In genomic region chr18:59042477-59042842, GRCh38 we compare ENCODE assay signal across 20 cellular contexts.
DNase-seq lines count a peak whose midpoint lies in the region; ATAC-seq and TF ChIP-seq lines count a peak whose summit lies in the region.
"Had no signal": no experiment of that assay in that cellular context is flagged by ENCODE, and none has a peak within 500 bp of the region (broad histone marks: within the 10 kb centered on the region; RNA-seq: fewer than 3 reads in every experiment).

No MANE protein-coding gene starts in this region.

- DNase-seq in heart right ventricle (no peak), cardiac septum (ENCODE audit: low spot score) (no peak), epithelial cell of esophagus (ENCODE audit: low read depth) (peak; percentile 58), omental fat pad (ENCODE audit: low spot score) (no peak), aorta (no peak), 8988T (no peak)
- DNase-seq: activated CD4-positive, alpha-beta T cell treated with anti-CD3 and anti-CD28 coated beads, Interleukin-2, amount 10 ng/mL, durations not matched to agents 7 days and 5 days; activated naive CD4-positive, alpha-beta T cell treated with anti-CD3 and anti-CD28 coated beads, Interleukin-2, amount 50 U/mL, for 16 hours; activated T-cell treated with anti-CD3 and anti-CD28 coated beads for 4 hours; CD8-positive, alpha-beta memory T cell; DND-41; KBM-7; NCI-H1048; NCI-H69; OCI-M1; SK-N-SH; upper lobe of right lung had no signal

- H3K27me3 ChIP-seq in heart right ventricle (no peaks in the 10 kb centered on the region), aorta (ENCODE audit: control insufficient read depth in 1 of 2, insufficient read depth in 2 of 2, low read length in 1 of 2) (no peaks in the 10 kb centered on the region)
- H3K27me3 ChIP-seq: neutrophil, upper lobe of right lung had no signal

- intact Hi-C loops in heart right ventricle (cut with DNase I): no loop called here
- intact Hi-C loops in cardiac septum (cut with DNase I): no loop called here
- intact Hi-C loops in aorta (cut with DNase I): no loop called here

- peak overlapping the region in 7 of 10 donors; percentile 17 to 71 (median 53) for H3K27ac ChIP-seq in heart right ventricle
- H3K27ac ChIP-seq in aorta (ENCODE audit: low read depth in 1 of 2, low read length in 2 of 2): peak overlapping the region in 1 of 2 donors; percentile 57
- H3K27ac ChIP-seq: neutrophil, upper lobe of right lung had no signal

- H3K4me3 ChIP-seq in heart right ventricle (no peak overlapping the region), epithelial cell of esophagus (ENCODE audit: low read length) (no peak overlapping the region), aorta (ENCODE audit: low read length in 2 of 2) (no peak overlapping the region)
- H3K4me3 ChIP-seq: upper lobe of right lung had no signal

- TF ChIP-seq CTCF in heart right ventricle (IDR thresholded peaks at IDR 0.05) (no peak), epithelial cell of esophagus (IDR thresholded peaks at IDR 0.05; ENCODE audit: insufficient read depth, low read depth, low read length, missing control alignments) (no peak), omental fat pad (IDR thresholded peaks at IDR 0.05) (no peak)

- H3K4me1 ChIP-seq in heart right ventricle (peaks cover 0 to 41% (median 14%) of the 10 kb centered on the region in 9 donors), aorta (ENCODE audit: control insufficient read depth in 1 of 2, insufficient read depth in 2 of 2, low read length in 2 of 2) (no peaks in the 10 kb centered on the region)

- ATAC-seq in heart right ventricle: peak in 6 of 8 donors; percentile 33 to 73 (median 63)
- ATAC-seq in omental fat pad (ENCODE audit: low FRiP score): peak; percentile 66
- ATAC-seq in aorta (ENCODE audit: low FRiP score): peak; percentile 19
- no peak for ATAC-seq in HG03342 (IDR thresholded peaks at IDR 0.05; ENCODE audit: unreplicated experiment)
- no peak for ATAC-seq in GM19035 (IDR thresholded peaks at IDR 0.05; ENCODE audit: unreplicated experiment)
- ATAC-seq: upper lobe of right lung had no signal

- no peaks in the 10 kb centered on the region for H3K9me3 ChIP-seq in heart right ventricle
- no peaks in the 10 kb centered on the region for H3K9me3 ChIP-seq in aorta (ENCODE audit: control insufficient read depth, low read length)
- H3K9me3 ChIP-seq: neutrophil, SK-N-SH, upper lobe of right lung had no signal

- H3K36me3 ChIP-seq in heart right ventricle (no peaks in the 10 kb centered on the region), aorta (ENCODE audit: control insufficient read depth in 1 of 2, insufficient read depth in 2 of 2, low read length in 1 of 2) (no peaks in the 10 kb centered on the region)
- H3K36me3 ChIP-seq: neutrophil, upper lobe of right lung had no signal

Comparison
In these comparisons a context has a peak if more than half of its experiments do, and no peak if none do; other contexts are left out.
1. ATAC-seq: peak in heart right ventricle (6 of 8), omental fat pad (single experiment) and aorta (single experiment); none in HG03342 (single experiment) and GM19035 (single experiment).